ENCODE assay signal across 22 cellular contexts in the genomic region with DNA sequence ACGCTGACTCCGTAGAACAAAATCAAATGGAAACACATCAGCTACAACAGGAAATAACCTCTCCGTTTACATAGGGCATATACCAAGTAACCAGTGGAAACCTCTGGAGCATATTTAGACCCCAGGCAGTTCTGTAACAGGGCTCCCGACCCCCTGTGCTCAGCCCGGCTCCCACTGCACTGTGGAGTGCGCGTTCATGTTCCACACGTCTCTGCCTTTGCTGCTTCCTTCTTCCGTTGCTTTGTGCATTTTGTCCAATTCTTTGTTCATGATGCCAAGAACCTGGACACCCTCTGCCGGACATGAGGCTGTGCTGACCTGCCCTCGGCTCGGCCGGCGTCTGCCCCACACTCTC. TPM values are rescaled to one million over a fixed set of nuclear protein-coding genes. Genes with fewer than 3 reads are reported as not detected.
DNase-seq lines count a peak whose midpoint lies in the region; ATAC-seq, FAIRE-seq and TF ChIP-seq lines count a peak whose summit lies in the region.
"Had no signal": no experiment of that assay in that cellular context is flagged by ENCODE, and none has a peak within 500 bp of the region (broad histone marks: within the 10 kb centered on the region; RNA-seq: fewer than 3 reads in every experiment).

No MANE protein-coding gene starts in this region.

- TF ChIP-seq POLR2A in IMR-90 (IDR thresholded peaks at IDR 0.05; ENCODE audit: low read depth, low read length) (no peak), body of pancreas (IDR thresholded peaks at IDR 0.05) (no peak)

- TF ChIP-seq RAD21 in IMR-90 (IDR thresholded peaks at IDR 0.05; ENCODE audit: low read length) = no peak

- H4K8ac ChIP-seq in IMR-90 (ENCODE audit: low read depth in 2 of 2, low read length in 2 of 2) = no peak overlapping the region

- no peak for FAIRE-seq in small intestine (lab: Jason Lieb, UNC)

- no peaks in the 10 kb centered on the region for H3K9me2 ChIP-seq in MM.1S (replicated peaks; ENCODE audit: insufficient read depth, low read length)

- H4K91ac ChIP-seq in IMR-90 (ENCODE audit: insufficient read depth, low read depth, low read length) = no peak overlapping the region

- ATAC-seq in IMR-90 (ENCODE audit: low read depth) (no peak), body of pancreas (no peak), left lung (no peak)
- ATAC-seq: gastroesophageal sphincter; naive thymus-derived CD8-positive, alpha-beta T cell had no signal

- H3F3A ChIP-seq in MM.1S (ENCODE audit: insufficient read depth, low read length) = no peaks in the 10 kb centered on the region

- H4K5ac ChIP-seq in IMR-90 (ENCODE audit: low read depth, low read length) = no peak overlapping the region

- H3K23ac ChIP-seq in IMR-90 (ENCODE audit: low read depth, low read length) = no peak overlapping the region

- H3K4me2 ChIP-seq in IMR-90 (ENCODE audit: low read depth, low read length) (no peak overlapping the region), MM.1S (ENCODE audit: low read depth, low read length) (no peak overlapping the region)

- H3K18ac ChIP-seq in IMR-90 (ENCODE audit: low read depth, low read length) = no peak overlapping the region

- intact Hi-C loops in IMR-90 (cut with micrococcal nuclease) = no loop called here
- intact Hi-C loops in body of pancreas (cut with DNase I) = no loop called here
- intact Hi-C loops in left lung (cut with DNase I) = no loop called here
- intact Hi-C loops in ascending aorta (cut with DNase I) = no loop called here

- H3K4ac ChIP-seq in IMR-90 (ENCODE audit: low read depth, low read length) = no peak overlapping the region

- no peak overlapping the region for H2BK15ac ChIP-seq in IMR-90 (ENCODE audit: low read depth, low read length)

- no peak overlapping the region for H2BK20ac ChIP-seq in IMR-90 (ENCODE audit: low read depth, low read length)

- no peak for TF ChIP-seq CTCF in IMR-90 (conservative IDR thresholded peaks at IDR 0.05; ENCODE audit: low read depth, low read length)
- TF ChIP-seq CTCF in body of pancreas (IDR thresholded peaks at IDR 0.05) = no peak
- no peak for TF ChIP-seq CTCF in left lung (IDR thresholded peaks at IDR 0.05)
- no peak for TF ChIP-seq CTCF in ascending aorta (IDR thresholded peaks at IDR 0.05)
- TF ChIP-seq CTCF in coronary artery (IDR thresholded peaks at IDR 0.05) = no peak
- TF ChIP-seq CTCF in MM.1S (IDR thresholded peaks at IDR 0.05; ENCODE audit: low read length) = no peak
- no peak for TF ChIP-seq CTCF in GM10248 (IDR thresholded peaks at IDR 0.05; ENCODE audit: control extremely low read depth, extremely low read depth, low read depth, missing control alignments)

- POLR2A ChIA-PET in IMR-90 (lab: Charles Lee; ENCODE audit: unreplicated experiment) (no interaction called here), GM10248 (lab: Yijun Ruan, JAX) (no interaction called here)

- H2AFZ ChIP-seq in IMR-90 (replicated peaks; ENCODE audit: low read length, poor library complexity) = peak overlapping the region; percentile 19
- H2AFZ ChIP-seq in MM.1S (ENCODE audit: low read length) = no peak overlapping the region

- H3K9me3 ChIP-seq in IMR-90 (ENCODE audit: control insufficient read depth, insufficient read depth, low read length) (no peaks in the 10 kb centered on the region), body of pancreas (no peaks in the 10 kb centered on the region), left lung (no peaks in the 10 kb centered on the region), small intestine (ENCODE audit: control insufficient read depth, low read depth) (no peaks in the 10 kb centered on the region), ascending aorta (no peaks in the 10 kb centered on the region), MM.1S (replicated peaks; ENCODE audit: insufficient read depth, low read length) (no peaks in the 10 kb centered on the region)
- H3K9me3 ChIP-seq: esophagus muscularis mucosa, gastroesophageal sphincter, testis had no signal

- H3K36me3 ChIP-seq in IMR-90 (ENCODE audit: control insufficient read depth, insufficient read depth, low read length) = no peaks in the 10 kb centered on the region
- no peaks in the 10 kb centered on the region for H3K36me3 ChIP-seq in body of pancreas (replicated peaks in 1 of 2; ENCODE audit: insufficient read depth in 1 of 2, low read depth in 2 of 2)
- H3K36me3 ChIP-seq in left lung = no peaks in the 10 kb centered on the region
- H3K36me3 ChIP-seq in small intestine (ENCODE audit: control insufficient read depth in 2 of 2, insufficient read depth in 2 of 2, low read length in 2 of 2) = no peaks in the 10 kb centered on the region
- no peaks in the 10 kb centered on the region for H3K36me3 ChIP-seq in ascending aorta
- H3K36me3 ChIP-seq in MM.1S (replicated peaks; ENCODE audit: insufficient read depth, low read length) = no peaks in the 10 kb centered on the region
- H3K36me3 ChIP-seq: esophagus muscularis mucosa, gastroesophageal sphincter had no signal

- H3K56ac ChIP-seq in IMR-90 (ENCODE audit: extremely low read depth, insufficient read depth, low read length) = no peak overlapping the region

- H3K9ac ChIP-seq in IMR-90 (ENCODE audit: low read depth, low read length) (no peak overlapping the region), MM.1S (ENCODE audit: low read length) (no peak overlapping the region)
- H3K9ac ChIP-seq: KMS-11 had no signal

- no TSS peak for BruUV-seq in IMR-90 (replicated peaks; lab: Mats Ljungman, UMichigan)

- no peaks in the 10 kb centered on the region for H4K20me1 ChIP-seq in IMR-90 (ENCODE audit: insufficient read depth, low read length)
- no peaks in the 10 kb centered on the region for H4K20me1 ChIP-seq in MM.1S (ENCODE audit: insufficient read depth, low read length)

- no peak overlapping the region for H3K14ac ChIP-seq in IMR-90 (replicated peaks; ENCODE audit: low read depth, low read length)

- no peaks in the 10 kb centered on the region for H3K9me1 ChIP-seq in IMR-90 (ENCODE audit: insufficient read depth, low read length)

- 76% methylated on average over 5 of the region's 14 CpGs; no CpG with 5 or more reads in 1 of the 2 experiments for WGBS in IMR-90 (ENCODE audit: extremely low coverage in 2 of 2, insufficient read length in 1 of 2), 2 experiments
- WGBS in body of pancreas, 2 donors = 82% methylated on average over 14 of the region's 14 CpGs
- WGBS in small intestine, 3 donors = 33 to 56% (median 33%) methylated on average over 14 of the region's 14 CpGs

- H3K4me3 ChIP-seq in IMR-90 (ENCODE audit: insufficient read depth, low read depth, low read length) (no peak overlapping the region), body of pancreas (no peak overlapping the region), left lung (no peak overlapping the region), small intestine (ENCODE audit: low read depth in 1 of 2, low read length in 2 of 2) (peak overlapping the region in 1 of 2 donors; percentile 30), ascending aorta (no peak overlapping the region), coronary artery (no peak overlapping the region), MM.1S (ENCODE audit: low read length) (no peak overlapping the region)
- H3K4me3 ChIP-seq: esophagus muscularis mucosa, gastroesophageal sphincter, testis had no signal

- no peak overlapping the region for H2BK5ac ChIP-seq in IMR-90 (ENCODE audit: low read depth, low read length, poor library complexity, severe bottlenecking)

- no peak overlapping the region for H2BK120ac ChIP-seq in IMR-90 (ENCODE audit: low read depth, low read length)

- peaks cover 11% of the 10 kb centered on the region; the same call in 1 of the 2 replicates for H3K27me3 ChIP-seq in IMR-90 (ENCODE audit: control insufficient read depth, insufficient read depth, low read length)
- no peaks in the 10 kb centered on the region for H3K27me3 ChIP-seq in body of pancreas
- H3K27me3 ChIP-seq in left lung = no peaks in the 10 kb centered on the region
- H3K27me3 ChIP-seq in small intestine (ENCODE audit: control insufficient read depth in 2 of 2, insufficient read depth in 2 of 2, low read length in 2 of 2) = no peaks in the 10 kb centered on the region
- H3K27me3 ChIP-seq in ascending aorta = no peaks in the 10 kb centered on the region
- H3K27me3 ChIP-seq in MM.1S (replicated peaks; ENCODE audit: insufficient read depth, low read length) = peaks cover 94% of the 10 kb centered on the region
- H3K27me3 ChIP-seq: testis had no signal

- CTCF ChIA-PET in IMR-90 (lab: Yijun Ruan, JAX) = no interaction called here
- CTCF ChIA-PET in GM10248 (lab: Yijun Ruan, JAX) = no interaction called here

- in situ Hi-C loops in IMR-90 (cut with MboI; ENCODE audit: low sequenced_read_pairs) = no loop called here

- H3K4me1 ChIP-seq in IMR-90 (ENCODE audit: control insufficient read depth, insufficient read depth, low read length) (0 out of 2 replicates have a peak, but pooled peaks cover 2% of the 10 kb centered on the region), body of pancreas (peaks cover 96% of the 10 kb centered on the region), left lung (peaks cover 18 to 82% of the 10 kb centered on the region in 2 donors), small intestine (ENCODE audit: control insufficient read depth in 2 of 2, insufficient read depth in 1 of 2, low read depth in 1 of 2, low read length in 1 of 2) (peaks cover 0 to 15% of the 10 kb centered on the region in 2 donors), ascending aorta (no peaks in the 10 kb centered on the region), MM.1S (ENCODE audit: low read length) (no peaks in the 10 kb centered on the region)

- H3K27ac ChIP-seq in IMR-90 (ENCODE audit: insufficient read depth, low read length) = no peak overlapping the region
- peak overlapping the region; percentile 92 to 97 (median 94) for H3K27ac ChIP-seq in body of pancreas
- H3K27ac ChIP-seq in left lung = peak overlapping the region; percentile 65 to 70
- H3K27ac ChIP-seq in small intestine (ENCODE audit: low read depth in 1 of 2, low read length in 1 of 2) = peak overlapping the region; percentile 89 to 98
- H3K27ac ChIP-seq in ascending aorta = no peak overlapping the region
- H3K27ac ChIP-seq in coronary artery = no peak overlapping the region
- no peak overlapping the region for H3K27ac ChIP-seq in MM.1S (ENCODE audit: low read length)
- H3K27ac ChIP-seq: esophagus muscularis mucosa, gastroesophageal sphincter, testis had no signal

- DNase-seq in IMR-90 (no peak), body of pancreas (peak in 1 of 4 donors; percentile 4), left lung (no peak), small intestine (no peak), ascending aorta (ENCODE audit: low spot score in 2 of 2) (no peak), coronary artery (ENCODE audit: low spot score) (no peak), MM.1S (no peak), GM10248 (ENCODE audit: extremely low spot score) (no peak)
- DNase-seq: activated CD4-positive, alpha-beta T cell treated with anti-CD3 and anti-CD28 coated beads for 1 hour; activated CD8-positive, alpha-beta memory T cell treated with anti-CD3 and anti-CD28 coated beads for 24 hours; activated naive CD4-positive, alpha-beta T cell treated with anti-CD3 and anti-CD28 coated beads, Interleukin-2, amount 10 ng/mL, durations not matched to agents 7 days and 5 days; anterior cingulate cortex; CD4-positive, alpha-beta T cell; GF-D8; H9; naive thymus-derived CD8-positive, alpha-beta T cell; NCI-H187 treated with DMSO at 0.1 percent for 48 hours; testis had no signal

- dilution Hi-C loops in IMR-90 (cut with HindIII; ENCODE audit: low sequenced_read_pairs, unreplicated experiment) = no loop called here

- no peaks in the 10 kb centered on the region for H3K79me1 ChIP-seq in IMR-90 (ENCODE audit: low read depth in 1 of 2, low read length in 2 of 2)

- no peak overlapping the region for H2AK5ac ChIP-seq in IMR-90 (ENCODE audit: low read depth, low read length)

- H2AK9ac ChIP-seq in IMR-90 (replicated peaks; ENCODE audit: low read depth, low read length, poor library complexity) = no peak overlapping the region

- H3K79me2 ChIP-seq in MM.1S (ENCODE audit: low read length) = no peaks in the 10 kb centered on the region

RNA-seq across cellular contexts. Expression of a gene that starts 5.9 kb away (rescaled TPM):
- total RNA-seq in IMR-90 (2012; rRNA removed) = 16.1 and 18.9 TPM in 2 replicates
- polyA plus RNA-seq in IMR-90 (2012; rRNA removed) = 37.2 and 39.5 TPM in 2 replicates
- polyA plus RNA-seq in IMR-90 (2012; cell fraction: cytosol; rRNA removed) = 22.2 and 63.1 TPM in 2 replicates
- 54.0 and 103 TPM in 2 replicates for polyA plus RNA-seq in IMR-90 (2012; cell fraction: nucleus; rRNA removed; ENCODE audit: low replicate concordance)
- 100 to 1,000 TPM in 1 of 2 donors, 10 to 100 TPM in 1; 94.2 to 275 TPM for total RNA-seq in body of pancreas
- total RNA-seq in left lung = 100 to 1,000 TPM; 127 to 170 TPM
- polyA plus RNA-seq in small intestine = 100 to 1,000 TPM; 257 to 653 (median 468) TPM
- total RNA-seq in ascending aorta = 129 TPM

RNA-seq across cellular contexts. Expression of a gene that starts 19.3 kb away (rescaled TPM):
- total RNA-seq in IMR-90 (2012; rRNA removed) = 3.1 and 3.4 TPM in 2 replicates
- polyA plus RNA-seq in IMR-90 (2012; rRNA removed) = 7.1 and 8.5 TPM in 2 replicates
- polyA plus RNA-seq in IMR-90 (2012; cell fraction: cytosol; rRNA removed) = 7.2 and 17.0 TPM in 2 replicates
- 9.5 and 25.7 TPM in 2 replicates for polyA plus RNA-seq in IMR-90 (2012; cell fraction: nucleus; rRNA removed; ENCODE audit: low replicate concordance)
- 10 to 100 TPM in 1 of 2 donors, 1 to 10 TPM in 1; 2.0 to 25.7 TPM for total RNA-seq in body of pancreas
- total RNA-seq in left lung = 10 to 100 TPM; 12.6 to 12.7 TPM
- 10 to 100 TPM in 1 of 3 donors, 1 to 10 TPM in 1, under 1 TPM in 1; 0.22 to 12.1 (median 1.1) TPM for polyA plus RNA-seq in small intestine
- total RNA-seq in ascending aorta = 86.2 TPM

RNA-seq across cellular contexts. Expression of a gene that starts 30.4 kb away (rescaled TPM):
- total RNA-seq in IMR-90 (2012; rRNA removed) (1.4 and 2.2 TPM in 2 replicates), body of pancreas (10 to 100 TPM; 14.8 to 47.0 TPM), left lung (100 to 1,000 TPM; 105 to 165 TPM), ascending aorta (443 TPM)
- polyA plus RNA-seq in IMR-90 (2012; rRNA removed) (10.4 and 16.4 TPM in 2 replicates), small intestine (100 to 1,000 TPM in 1 of 3 donors, 10 to 100 TPM in 2; 15.4 to 114 (median 16.8) TPM)
- 9.6 and 22.1 TPM in 2 replicates for polyA plus RNA-seq in IMR-90 (2012; cell fraction: cytosol; rRNA removed)
- 7.1 and 18.2 TPM in 2 replicates for polyA plus RNA-seq in IMR-90 (2012; cell fraction: nucleus; rRNA removed; ENCODE audit: low replicate concordance)
- total RNA-seq: CD4-positive, alpha-beta T cell had no signal

RNA-seq across cellular contexts. Expression of a gene that starts 49.6 kb away (rescaled TPM):
- total RNA-seq in IMR-90 (2012; rRNA removed) (not detected in 2 replicates), body of pancreas (1 to 10 TPM in 1 of 2 donors, under 1 TPM in 1; 0.78 to 4.6 TPM), left lung (10 to 100 TPM in 1 of 2 donors, under 1 TPM in 1; 0.32 to 10.0 TPM), ascending aorta (28.5 TPM)
- polyA plus RNA-seq in IMR-90 (2012; rRNA removed) (not detected in 2 replicates), small intestine (1 to 10 TPM in 2 of 3 donors, not detected in 1; 1.1 to 8.4 TPM)
- 0.03 TPM in 1 of 2 replicates, not detected in the other for polyA plus RNA-seq in IMR-90 (2012; cell fraction: cytosol; rRNA removed)
- polyA plus RNA-seq in IMR-90 (2012; cell fraction: nucleus; rRNA removed; ENCODE audit: low replicate concordance) = not detected in 2 replicates
- total RNA-seq: CD4-positive, alpha-beta T cell had no signal

RNA-seq across cellular contexts. Expression of a gene that starts 55.2 kb away (rescaled TPM):
- total RNA-seq in IMR-90 (2012; rRNA removed) = not detected in 2 replicates
- not detected in 2 replicates for polyA plus RNA-seq in IMR-90 (2012; rRNA removed)
- not detected in 2 replicates for polyA plus RNA-seq in IMR-90 (2012; cell fraction: cytosol; rRNA removed)
- not detected in 2 replicates for polyA plus RNA-seq in IMR-90 (2012; cell fraction: nucleus; rRNA removed; ENCODE audit: low replicate concordance)
- not detected for total RNA-seq in body of pancreas
- 10 to 100 TPM in 1 of 2 donors, under 1 TPM in 1; 0.38 to 18.9 TPM for total RNA-seq in left lung
- polyA plus RNA-seq in small intestine = 10 to 100 TPM in 1 of 3 donors, 1 to 10 TPM in 1, not detected in 1; 2.2 to 21.5 TPM
- 130 TPM for total RNA-seq in ascending aorta
- total RNA-seq: activated T-cell treated with anti-CD3 and anti-CD28 coated beads, Interleukin-2, amount 50 U/mL, for 72 hours; CD4-positive, alpha-beta T cell; H9; naive thymus-derived CD8-positive, alpha-beta T cell had no signal
- polyA plus RNA-seq: naive thymus-derived CD8-positive, alpha-beta T cell had no signal

Comparison
In these comparisons a context has a peak if more than half of its experiments do, and no peak if none do; other contexts are left out.
1. H3K27ac ChIP-seq: peak in body of pancreas (4 of 4), left lung (2 of 2) and small intestine (2 of 2); none in IMR-90 (single experiment), ascending aorta (0 of 2), coronary artery (0 of 2) and MM.1S (single experiment).